14 cellular contexts compared by ENCODE assay signal in genomic region chr16:80034469-80034826, GRCh38.
DNase-seq lines count a peak whose midpoint lies in the region; ATAC-seq and TF ChIP-seq lines count a peak whose summit lies in the region.
"Had no signal": no experiment of that assay in that cellular context is flagged by ENCODE, and none has a peak within 500 bp of the region (broad histone marks: within the 10 kb centered on the region; RNA-seq: fewer than 3 reads in every experiment).

No MANE protein-coding gene starts in this region.

- no TSS peak for BruUV-seq in PC-9 (replicated peaks; lab: Mats Ljungman, UMichigan)

- H3K36me3 ChIP-seq in PC-9 (ENCODE audit: low read depth) = no peaks in the 10 kb centered on the region
- H3K36me3 ChIP-seq: BLaER1 had no signal

- H3K79me2 ChIP-seq in PC-9 (ENCODE audit: low read depth) = no peaks in the 10 kb centered on the region

- H3F3A ChIP-seq in PC-9 (ENCODE audit: insufficient read depth, low read depth) = peaks cover 18% of the 10 kb centered on the region; the same call in 1 of the 2 replicates

- peaks cover 26% of the 10 kb centered on the region for H3K4me1 ChIP-seq in PC-9 (replicated peaks; ENCODE audit: insufficient read depth)
- H3K4me1 ChIP-seq: BLaER1, Caco-2 had no signal

- H4K20me1 ChIP-seq in PC-9 (ENCODE audit: insufficient read depth) = no peaks in the 10 kb centered on the region
- H4K20me1 ChIP-seq: BLaER1 had no signal

- no peak overlapping the region for H3K4me3 ChIP-seq in PC-9
- H3K4me3 ChIP-seq: BLaER1, GM23338 had no signal

- intact Hi-C loops in PC-9 (cut with micrococcal nuclease; ENCODE audit: unreplicated experiment) = no loop called here

- H3K27ac ChIP-seq in PC-9 = peak overlapping the region; percentile 90
- H3K27ac ChIP-seq: BLaER1 had no signal

- POLR2A ChIA-PET in PC-9 (lab: Charles Lee; ENCODE audit: unreplicated experiment) = no interaction called here

- CTCF ChIA-PET in PC-9 (lab: Charles Lee) = no interaction called here

- TF ChIP-seq CTCF in PC-9 (conservative IDR thresholded peaks at IDR 0.05) = no peak

- peaks cover 22% of the 10 kb centered on the region for H3K9me3 ChIP-seq in PC-9 (ENCODE audit: insufficient read depth, low read depth)

- no peak overlapping the region for H2AFZ ChIP-seq in PC-9
- H2AFZ ChIP-seq: GM23338 had no signal

- no peaks in the 10 kb centered on the region for H3K9me2 ChIP-seq in PC-9 (ENCODE audit: insufficient read depth)

- ATAC-seq in esophagus mucosa (peak; percentile 57), GM21528 (IDR thresholded peaks at IDR 0.05; ENCODE audit: low FRiP score, unreplicated experiment) (no peak), SK-N-SH treated with all-trans-retinoic acid at 6 μM for 48 hours (no peak)
- ATAC-seq: GM23338 had no signal

- no peak overlapping the region for H3K4me2 ChIP-seq in PC-9
- H3K4me2 ChIP-seq: BLaER1, GM23338 had no signal

- no peaks in the 10 kb centered on the region for H3K27me3 ChIP-seq in PC-9 (ENCODE audit: insufficient read depth, low read depth)
- H3K27me3 ChIP-seq: BLaER1 had no signal

- no peak for DNase-seq in PC-9
- peak; percentile 81 for DNase-seq in renal cortical epithelial cell (ENCODE audit: low read depth)
- no peak for DNase-seq in stimulated activated CD4-positive, alpha-beta T cell treated with anti-CD3 and anti-CD28 coated beads, Interleukin-2, amount 100 ng/mL, for 48 hours
- DNase-seq: AML-193; Caco-2; CD8-positive, alpha-beta memory T cell; GF-D8; H7; IMR-90 had no signal

TF ChIP-seq in SK-N-SH treated with all-trans-retinoic acid at 6 μM for 48 hours, 23 proteins besides CTCF, POLR2A, EP300 and RAD21:
- TF ChIP-seq CSDC2 (CRISPR knock-in tag; IDR thresholded peaks at IDR 0.05) (no peak), ZNF565 (CRISPR knock-in tag; conservative IDR thresholded peaks at IDR 0.05; ENCODE audit: low read depth) (no peak), ZNF8 (CRISPR knock-in tag; IDR thresholded peaks at IDR 0.05) (no peak), ARNTL (CRISPR knock-in tag; IDR thresholded peaks at IDR 0.05; ENCODE audit: borderline replicate concordance, low read depth) (no peak), OSR1 (CRISPR knock-in tag; IDR thresholded peaks at IDR 0.05) (no peak), BACH2 (CRISPR knock-in tag; IDR thresholded peaks at IDR 0.05; ENCODE audit: borderline replicate concordance) (no peak), PPARA (CRISPR knock-in tag; IDR thresholded peaks at IDR 0.05; ENCODE audit: borderline replicate concordance) (no peak), TOX (CRISPR knock-in tag; IDR thresholded peaks at IDR 0.05; ENCODE audit: borderline replicate concordance) (no peak), PATZ1 (CRISPR knock-in tag; IDR thresholded peaks at IDR 0.05; ENCODE audit: borderline replicate concordance) (no peak), ISL1 (CRISPR knock-in tag; IDR thresholded peaks at IDR 0.05) (no peak), ZC3H10 (CRISPR knock-in tag; IDR thresholded peaks at IDR 0.05) (no peak), ESRRG (CRISPR knock-in tag; IDR thresholded peaks at IDR 0.05) (no peak), ZFP3 (CRISPR knock-in tag; IDR thresholded peaks at IDR 0.05) (no peak), SNAI2 (CRISPR knock-in tag; IDR thresholded peaks at IDR 0.05) (no peak), ZNF70 (CRISPR knock-in tag; IDR thresholded peaks at IDR 0.05) (no peak), TCF4 (CRISPR knock-in tag; IDR thresholded peaks at IDR 0.05; ENCODE audit: borderline replicate concordance) (no peak), ZFP30 (CRISPR knock-in tag; IDR thresholded peaks at IDR 0.05) (no peak), RARB (CRISPR knock-in tag; IDR thresholded peaks at IDR 0.05) (no peak)
- TF ChIP-seq, protein P1, sequence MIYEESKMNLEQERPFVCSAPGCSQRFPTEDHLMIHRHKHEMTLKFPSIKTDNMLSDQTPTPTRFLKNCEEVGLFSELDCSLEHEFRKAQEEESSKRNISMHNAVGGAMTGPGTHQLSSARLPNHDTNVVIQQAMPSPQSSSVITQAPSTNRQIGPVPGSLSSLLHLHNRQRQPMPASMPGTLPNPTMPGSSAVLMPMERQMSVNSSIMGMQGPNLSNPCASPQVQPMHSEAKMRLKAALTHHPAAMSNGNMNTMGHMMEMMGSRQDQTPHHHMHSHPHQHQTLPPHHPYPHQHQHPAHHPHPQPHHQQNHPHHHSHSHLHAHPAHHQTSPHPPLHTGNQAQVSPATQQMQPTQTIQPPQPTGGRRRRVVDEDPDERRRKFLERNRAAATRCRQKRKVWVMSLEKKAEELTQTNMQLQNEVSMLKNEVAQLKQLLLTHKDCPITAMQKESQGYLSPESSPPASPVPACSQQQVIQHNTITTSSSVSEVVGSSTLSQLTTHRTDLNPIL (CRISPR knock-in tag; IDR thresholded peaks at IDR 0.05; ENCODE audit: low read depth) = no peak
- TF ChIP-seq, protein P2, sequence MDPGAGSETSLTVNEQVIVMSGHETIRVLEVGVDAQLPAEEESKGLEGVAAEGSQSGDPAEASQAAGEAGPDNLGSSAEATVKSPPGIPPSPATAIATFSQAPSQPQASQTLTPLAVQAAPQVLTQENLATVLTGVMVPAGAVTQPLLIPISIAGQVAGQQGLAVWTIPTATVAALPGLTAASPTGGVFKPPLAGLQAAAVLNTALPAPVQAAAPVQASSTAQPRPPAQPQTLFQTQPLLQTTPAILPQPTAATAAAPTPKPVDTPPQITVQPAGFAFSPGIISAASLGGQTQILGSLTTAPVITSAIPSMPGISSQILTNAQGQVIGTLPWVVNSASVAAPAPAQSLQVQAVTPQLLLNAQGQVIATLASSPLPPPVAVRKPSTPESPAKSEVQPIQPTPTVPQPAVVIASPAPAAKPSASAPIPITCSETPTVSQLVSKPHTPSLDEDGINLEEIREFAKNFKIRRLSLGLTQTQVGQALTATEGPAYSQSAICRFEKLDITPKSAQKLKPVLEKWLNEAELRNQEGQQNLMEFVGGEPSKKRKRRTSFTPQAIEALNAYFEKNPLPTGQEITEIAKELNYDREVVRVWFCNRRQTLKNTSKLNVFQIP (CRISPR knock-in tag; IDR thresholded peaks at IDR 0.05; ENCODE audit: borderline replicate concordance, low read depth) = no peak
TF ChIP-seq in SK-N-SH treated with all-trans-retinoic acid at 6 μM for 48 hours: peak in this region for 0.
